Comparison of ENCODE assay signal across 1 cellular context in the genomic region with DNA sequence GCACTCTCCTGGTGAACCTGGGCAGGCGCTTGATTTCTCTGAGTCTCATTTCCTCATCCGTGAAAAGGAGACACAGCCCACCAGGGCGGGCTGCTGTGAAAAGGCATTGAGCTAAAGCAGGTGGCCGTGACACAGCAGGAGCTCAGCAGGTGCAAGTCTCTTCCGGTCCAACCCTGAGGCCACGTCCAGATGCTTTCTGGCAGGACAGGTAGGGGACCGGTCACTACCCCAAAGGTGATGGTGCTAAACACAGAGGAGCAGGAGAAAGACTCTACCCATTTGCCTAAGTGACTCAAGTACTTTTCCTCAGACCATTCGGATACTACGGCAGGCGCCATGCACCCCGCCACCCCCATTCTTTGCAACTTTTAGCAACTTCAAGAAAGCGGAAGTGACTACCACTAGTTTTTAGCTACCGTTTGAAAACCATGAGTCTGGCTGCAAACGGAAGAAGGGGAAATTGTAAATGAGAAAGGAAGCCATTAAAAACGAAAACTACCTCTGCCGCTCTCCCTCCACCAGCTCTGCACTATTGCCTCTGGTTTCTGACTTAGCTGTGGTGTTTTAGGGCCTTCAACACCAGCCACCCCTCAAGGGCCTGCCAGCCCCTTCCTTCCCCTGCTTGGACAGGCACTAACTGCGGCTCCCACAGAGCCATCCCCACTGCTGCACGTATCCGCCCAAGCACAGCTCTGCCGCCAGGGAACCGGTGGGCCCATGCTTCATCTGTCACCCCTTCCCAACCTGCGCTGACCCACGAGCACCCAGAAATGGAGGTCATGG.
TF ChIP-seq lines count a peak whose summit lies in the region.

No MANE protein-coding gene starts in this region.

TF ChIP-seq in GM23338, 12 proteins besides CTCF, POLR2A, EP300 and RAD21 (continued from another document):
- TF ChIP-seq CREB1 (CRISPR knock-in tag; IDR thresholded peaks at IDR 0.05; ENCODE audit: low read depth) (no peak), ZNF462 (CRISPR knock-in tag; IDR thresholded peaks at IDR 0.05) (no peak), REST (IDR thresholded peaks at IDR 0.05; ENCODE audit: unreplicated experiment) (no peak), ETS1 (IDR thresholded peaks at IDR 0.05) (no peak), ZNF114 (CRISPR knock-in tag; IDR thresholded peaks at IDR 0.05) (no peak), POLR2AphosphoS5 (IDR thresholded peaks at IDR 0.05; ENCODE audit: low read depth) (no peak), ZNF331 (CRISPR knock-in tag; IDR thresholded peaks at IDR 0.05; ENCODE audit: low read depth) (no peak), NANOG (IDR thresholded peaks at IDR 0.05; ENCODE audit: borderline replicate concordance) (no peak), EZH2phosphoT487 (IDR thresholded peaks at IDR 0.05; ENCODE audit: unreplicated experiment) (no peak), STAT1 (IDR thresholded peaks at IDR 0.05; ENCODE audit: unreplicated experiment) (no peak)
